Comparison of ENCODE assay signal across 18 cellular contexts in genomic region chr2:239012936-239013669, GRCh38.
"Had no signal": no experiment of that assay in that cellular context is flagged by ENCODE, and none has a peak within 500 bp of the region (broad histone marks: within the 10 kb centered on the region; RNA-seq: fewer than 3 reads in every experiment).

No MANE protein-coding gene starts in this region.

- H3K9me3 Mint-ChIP-seq: activated CD4-positive, alpha-beta memory T cell treated with anti-CD3 and anti-CD28 coated beads for 36 hours; activated naive CD8-positive, alpha-beta T cell treated with anti-CD3 and anti-CD28 coated beads for 36 hours; activated T-helper 1 cell treated with anti-CD3 and anti-CD28 coated beads, Interleukin-12 subunit alpha, Interleukin-12 subunit beta, Interleukin-2, Interleukin-4 antibody, amounts not matched to agents 30 ng/mL and 10 ng/mL and 1 ng/mL, durations not matched to agents 14 hours and 24 hours and 36 hours; central memory CD8-positive, alpha-beta T cell; effector memory CD8-positive, alpha-beta T cell; natural killer cell had no signal

- H3K4me1 ChIP-seq: colonic mucosa, gastrocnemius medialis had no signal

- H3K4me1 Mint-ChIP-seq: activated naive CD8-positive, alpha-beta T cell treated with anti-CD3 and anti-CD28 coated beads for 36 hours; central memory CD8-positive, alpha-beta T cell; natural killer cell had no signal

- H3K9me3 ChIP-seq: colonic mucosa, esophagus squamous epithelium, gastrocnemius medialis, SK-N-SH had no signal

- H3K36me3 Mint-ChIP-seq: activated CD4-positive, alpha-beta memory T cell treated with anti-CD3 and anti-CD28 coated beads for 36 hours; activated naive CD8-positive, alpha-beta T cell treated with anti-CD3 and anti-CD28 coated beads for 36 hours; natural killer cell had no signal

- DNase-seq: activated CD4-positive, alpha-beta memory T cell treated with anti-CD3 and anti-CD28 coated beads for 36 hours; activated CD4-positive, alpha-beta T cell treated with anti-CD3 and anti-CD28 coated beads for 48 hours; activated naive CD8-positive, alpha-beta T cell treated with anti-CD3 and anti-CD28 coated beads for 36 hours; colonic mucosa; effector memory CD8-positive, alpha-beta T cell; esophagus squamous epithelium; gastrocnemius medialis; mammary epithelial cell; midbrain; natural killer cell; SK-N-SH; stimulated activated CD4-positive, alpha-beta T cell treated with anti-CD3 and anti-CD28 coated beads, Interleukin-4, amount 100 ng/mL, for 1 hour; stimulated activated naive CD4-positive, alpha-beta T cell; T-helper 2 cell had no signal

- H3K9ac ChIP-seq: SK-N-SH had no signal

- H3K4me3 Mint-ChIP-seq: activated CD4-positive, alpha-beta memory T cell treated with anti-CD3 and anti-CD28 coated beads for 36 hours; activated naive CD8-positive, alpha-beta T cell treated with anti-CD3 and anti-CD28 coated beads for 36 hours; activated T-helper 1 cell treated with anti-CD3 and anti-CD28 coated beads, Interleukin-12 subunit alpha, Interleukin-12 subunit beta, Interleukin-2, Interleukin-4 antibody, amounts not matched to agents 30 ng/mL and 10 ng/mL and 1 ng/mL, durations not matched to agents 14 hours and 24 hours and 36 hours; central memory CD8-positive, alpha-beta T cell; effector memory CD8-positive, alpha-beta T cell; natural killer cell had no signal

- H3K27me3 ChIP-seq: colonic mucosa had no signal

- H3K36me3 ChIP-seq: colonic mucosa, esophagus squamous epithelium, gastrocnemius medialis had no signal

- H3K27ac Mint-ChIP-seq: activated CD4-positive, alpha-beta memory T cell treated with anti-CD3 and anti-CD28 coated beads for 36 hours; activated naive CD8-positive, alpha-beta T cell treated with anti-CD3 and anti-CD28 coated beads for 36 hours; activated T-helper 1 cell treated with anti-CD3 and anti-CD28 coated beads, Interleukin-12 subunit alpha, Interleukin-12 subunit beta, Interleukin-2, Interleukin-4 antibody, amounts not matched to agents 30 ng/mL and 10 ng/mL and 1 ng/mL, durations not matched to agents 14 hours and 24 hours and 36 hours; effector memory CD8-positive, alpha-beta T cell; natural killer cell had no signal

- H3K27ac ChIP-seq: colonic mucosa, dorsolateral prefrontal cortex, esophagus squamous epithelium, gastrocnemius medialis had no signal

- H3K4me2 ChIP-seq: SK-N-SH had no signal

- ATAC-seq: effector memory CD8-positive, alpha-beta T cell; gastrocnemius medialis; left lobe of liver had no signal

- H3K4me3 ChIP-seq: colonic mucosa, dorsolateral prefrontal cortex, esophagus squamous epithelium, gastrocnemius medialis had no signal
